ENCODE assay signal across 8 cellular contexts in genomic region chr20:55714082-55714481, GRCh38.
"Had no signal": no experiment of that assay in that cellular context is flagged by ENCODE, and none has a peak within 500 bp of the region (broad histone marks: within the 10 kb centered on the region; RNA-seq: fewer than 3 reads in every experiment).

No MANE protein-coding gene starts in this region.

- H3K9ac ChIP-seq: KMS-11 had no signal

- H3K27ac ChIP-seq: HL-60, KMS-11 had no signal

- H3K4me2 ChIP-seq: KMS-11 had no signal

- FAIRE-seq: HepG2, HTR-8/SVneo, K562 had no signal

- H3K4me3 ChIP-seq: K562 had no signal

- DNase-seq: IMR-90, KBM-7, KG1 had no signal
